In the genomic region with DNA sequence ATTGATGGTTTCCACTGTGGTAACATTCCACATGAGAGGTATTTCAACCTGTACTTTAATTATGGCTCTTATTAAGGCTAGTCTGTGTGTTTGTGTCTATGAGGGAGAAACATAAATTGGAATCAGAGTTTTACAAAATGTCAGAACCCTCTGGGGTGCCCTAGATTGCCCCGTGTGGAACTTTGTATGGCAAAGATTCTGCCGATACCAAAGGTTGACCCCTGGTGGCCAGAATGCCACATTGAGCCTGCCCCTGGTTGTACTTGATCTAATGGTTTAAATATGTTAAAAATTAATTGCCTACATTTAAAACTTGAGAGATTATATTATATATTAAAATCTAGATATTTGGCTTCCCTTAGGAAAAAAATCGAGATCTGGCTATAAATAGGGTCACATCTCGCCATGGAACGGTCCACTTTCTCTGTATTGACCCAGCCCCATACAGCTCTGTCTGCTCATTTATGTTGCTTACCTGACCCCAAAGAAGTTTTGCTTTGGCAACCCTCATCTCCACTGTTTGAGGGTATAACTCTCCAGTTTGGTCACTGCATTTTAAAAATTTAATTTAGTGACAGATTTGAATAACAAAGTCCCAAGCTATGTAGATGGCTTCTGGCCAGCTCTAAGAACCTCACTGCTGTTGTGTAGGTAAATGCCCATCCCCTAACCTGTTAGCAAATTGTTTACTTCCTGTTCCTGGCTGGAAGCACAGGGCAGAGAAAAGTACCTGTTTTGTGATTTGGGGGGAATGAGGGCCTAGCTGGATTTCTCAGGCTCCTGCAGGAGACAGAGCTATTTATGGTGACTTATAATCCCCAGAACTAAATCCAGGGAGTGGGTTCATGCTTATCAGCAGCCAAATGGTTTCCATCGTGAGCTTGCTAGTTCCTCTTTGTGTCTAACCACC, we compare ENCODE assay signal across 1 cellular context.
TF ChIP-seq lines count a peak whose summit lies in the region.

No MANE protein-coding gene starts in this region.

TF ChIP-seq in GM23338, 12 proteins besides CTCF, POLR2A, EP300 and RAD21 (continued from another document):
- TF ChIP-seq, protein P1, sequence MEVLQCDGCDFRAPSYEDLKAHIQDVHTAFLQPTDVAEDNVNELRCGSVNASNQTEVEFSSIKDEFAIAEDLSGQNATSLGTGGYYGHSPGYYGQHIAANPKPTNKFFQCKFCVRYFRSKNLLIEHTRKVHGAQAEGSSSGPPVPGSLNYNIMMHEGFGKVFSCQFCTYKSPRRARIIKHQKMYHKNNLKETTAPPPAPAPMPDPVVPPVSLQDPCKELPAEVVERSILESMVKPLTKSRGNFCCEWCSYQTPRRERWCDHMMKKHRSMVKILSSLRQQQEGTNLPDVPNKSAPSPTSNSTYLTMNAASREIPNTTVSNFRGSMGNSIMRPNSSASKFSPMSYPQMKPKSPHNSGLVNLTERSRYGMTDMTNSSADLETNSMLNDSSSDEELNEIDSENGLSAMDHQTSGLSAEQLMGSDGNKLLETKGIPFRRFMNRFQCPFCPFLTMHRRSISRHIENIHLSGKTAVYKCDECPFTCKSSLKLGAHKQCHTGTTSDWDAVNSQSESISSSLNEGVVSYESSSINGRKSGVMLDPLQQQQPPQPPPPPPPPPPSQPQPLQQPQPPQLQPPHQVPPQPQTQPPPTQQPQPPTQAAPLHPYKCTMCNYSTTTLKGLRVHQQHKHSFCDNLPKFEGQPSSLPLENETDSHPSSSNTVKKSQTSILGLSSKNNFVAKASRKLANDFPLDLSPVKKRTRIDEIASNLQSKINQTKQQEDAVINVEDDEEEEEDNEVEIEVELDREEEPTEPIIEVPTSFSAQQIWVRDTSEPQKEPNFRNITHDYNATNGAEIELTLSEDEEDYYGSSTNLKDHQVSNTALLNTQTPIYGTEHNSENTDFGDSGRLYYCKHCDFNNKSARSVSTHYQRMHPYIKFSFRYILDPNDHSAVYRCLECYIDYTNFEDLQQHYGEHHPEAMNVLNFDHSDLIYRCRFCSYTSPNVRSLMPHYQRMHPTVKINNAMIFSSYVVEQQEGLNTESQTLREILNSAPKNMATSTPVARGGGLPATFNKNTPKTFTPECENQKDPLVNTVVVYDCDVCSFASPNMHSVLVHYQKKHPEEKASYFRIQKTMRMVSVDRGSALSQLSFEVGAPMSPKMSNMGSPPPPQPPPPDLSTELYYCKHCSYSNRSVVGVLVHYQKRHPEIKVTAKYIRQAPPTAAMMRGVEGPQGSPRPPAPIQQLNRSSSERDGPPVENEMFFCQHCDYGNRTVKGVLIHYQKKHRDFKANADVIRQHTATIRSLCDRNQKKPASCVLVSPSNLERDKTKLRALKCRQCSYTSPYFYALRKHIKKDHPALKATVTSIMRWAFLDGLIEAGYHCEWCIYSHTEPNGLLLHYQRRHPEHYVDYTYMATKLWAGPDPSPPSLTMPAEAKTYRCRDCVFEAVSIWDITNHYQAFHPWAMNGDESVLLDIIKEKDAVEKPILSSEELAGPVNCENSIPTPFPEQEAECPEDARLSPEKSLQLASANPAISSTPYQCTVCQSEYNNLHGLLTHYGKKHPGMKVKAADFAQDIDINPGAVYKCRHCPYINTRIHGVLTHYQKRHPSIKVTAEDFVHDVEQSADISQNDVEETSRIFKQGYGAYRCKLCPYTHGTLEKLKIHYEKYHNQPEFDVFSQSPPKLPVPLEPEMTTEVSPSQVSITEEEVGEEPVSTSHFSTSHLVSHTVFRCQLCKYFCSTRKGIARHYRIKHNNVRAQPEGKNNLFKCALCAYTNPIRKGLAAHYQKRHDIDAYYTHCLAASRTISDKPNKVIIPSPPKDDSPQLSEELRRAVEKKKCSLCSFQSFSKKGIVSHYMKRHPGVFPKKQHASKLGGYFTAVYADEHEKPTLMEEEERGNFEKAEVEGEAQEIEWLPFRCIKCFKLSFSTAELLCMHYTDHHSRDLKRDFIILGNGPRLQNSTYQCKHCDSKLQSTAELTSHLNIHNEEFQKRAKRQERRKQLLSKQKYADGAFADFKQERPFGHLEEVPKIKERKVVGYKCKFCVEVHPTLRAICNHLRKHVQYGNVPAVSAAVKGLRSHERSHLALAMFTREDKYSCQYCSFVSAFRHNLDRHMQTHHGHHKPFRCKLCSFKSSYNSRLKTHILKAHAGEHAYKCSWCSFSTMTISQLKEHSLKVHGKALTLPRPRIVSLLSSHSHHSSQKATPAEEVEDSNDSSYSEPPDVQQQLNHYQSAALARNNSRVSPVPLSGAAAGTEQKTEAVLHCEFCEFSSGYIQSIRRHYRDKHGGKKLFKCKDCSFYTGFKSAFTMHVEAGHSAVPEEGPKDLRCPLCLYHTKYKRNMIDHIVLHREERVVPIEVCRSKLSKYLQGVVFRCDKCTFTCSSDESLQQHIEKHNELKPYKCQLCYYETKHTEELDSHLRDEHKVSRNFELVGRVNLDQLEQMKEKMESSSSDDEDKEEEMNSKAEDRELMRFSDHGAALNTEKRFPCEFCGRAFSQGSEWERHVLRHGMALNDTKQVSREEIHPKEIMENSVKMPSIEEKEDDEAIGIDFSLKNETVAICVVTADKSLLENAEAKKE (CRISPR knock-in tag; IDR thresholded peaks at IDR 0.05) = no peak
- TF ChIP-seq EZH2phosphoT487 (IDR thresholded peaks at IDR 0.05; ENCODE audit: unreplicated experiment) (no peak), CREB1 (CRISPR knock-in tag; IDR thresholded peaks at IDR 0.05; ENCODE audit: low read depth) (no peak), STAT1 (IDR thresholded peaks at IDR 0.05; ENCODE audit: unreplicated experiment) (no peak), POLR2AphosphoS5 (IDR thresholded peaks at IDR 0.05; ENCODE audit: low read depth) (no peak)
